ENCODE assay signal across 1 cellular context in genomic region chr1:16708704-16709103, GRCh38. TPM values are rescaled to one million over a fixed set of nuclear protein-coding genes. Genes with fewer than 3 reads are reported as not detected.
"Had no signal": no experiment of that assay in that cellular context is flagged by ENCODE, and none has a peak within 500 bp of the region (broad histone marks: within the 10 kb centered on the region; RNA-seq: fewer than 3 reads in every experiment).

No MANE protein-coding gene starts in this region.

RNA-seq across cellular contexts. Expression of gene RNU1-4, which starts 31.6 kb away (rescaled TPM):
- total RNA-seq: M059J had no signal

RNA-seq across cellular contexts. Expression of gene RNU1-3, which starts 42.0 kb away (rescaled TPM):
- total RNA-seq: M059J had no signal
